ENCODE assay signal across 16 cellular contexts in genomic region chr16:90001761-90002503, GRCh38. TPM values are rescaled to one million over a fixed set of nuclear protein-coding genes. Genes with fewer than 3 reads are reported as not detected.
DNase-seq lines count a peak whose midpoint lies in the region; ATAC-seq and TF ChIP-seq lines count a peak whose summit lies in the region.
"Had no signal": no experiment of that assay in that cellular context is flagged by ENCODE, and none has a peak within 500 bp of the region (broad histone marks: within the 10 kb centered on the region; RNA-seq: fewer than 3 reads in every experiment).

No MANE protein-coding gene starts in this region.

- H3K27ac ChIP-seq in substantia nigra (ENCODE audit: low read depth, low read length, poor library complexity, severe bottlenecking) (peak overlapping the region; percentile 93), endodermal cell (ENCODE audit: low read depth, low read length) (no peak overlapping the region)
- H3K27ac ChIP-seq: C4-2B had no signal

- no peaks in the 10 kb centered on the region for H3K4me1 ChIP-seq in endodermal cell (ENCODE audit: control insufficient read depth, insufficient read depth, low read length)

- CTCF ChIA-PET in WTC11 (lab: Charles Lee) = interaction anchor here (1.0 kb wide), 1 partner anchor 80 kb away, joined by 3 read pairs; no protein-coding TSS in a partner anchor

- H3K4me1 Mint-ChIP-seq in WTC11 = peaks cover 4% of the 10 kb centered on the region; the same call in 1 of the 2 replicates
- no peaks in the 10 kb centered on the region for H3K4me1 Mint-ChIP-seq in endodermal cell

- no peak for ATAC-seq in WTC11
- ATAC-seq in GM18511 (IDR thresholded peaks at IDR 0.05; ENCODE audit: unreplicated experiment) = no peak
- no peak for ATAC-seq in GM19328 (IDR thresholded peaks at IDR 0.05; ENCODE audit: unreplicated experiment)
- ATAC-seq: K562, PC-3 had no signal

- H3K27ac Mint-ChIP-seq in WTC11 (no peak overlapping the region), endodermal cell (no peak overlapping the region)

- H3K36me3 Mint-ChIP-seq in WTC11 (peaks cover 8% of the 10 kb centered on the region), endodermal cell (ENCODE audit: low read depth) (peaks cover 12% of the 10 kb centered on the region)

- peaks cover 13% of the 10 kb centered on the region for H3K36me3 ChIP-seq in endodermal cell (ENCODE audit: control insufficient read depth, insufficient read depth, low read length)

- H3K27me3 Mint-ChIP-seq in WTC11 (ENCODE audit: low read depth) = no peaks in the 10 kb centered on the region
- H3K27me3 Mint-ChIP-seq in endodermal cell (ENCODE audit: insufficient read depth) = no peaks in the 10 kb centered on the region

- no peaks in the 10 kb centered on the region for H3K9me3 ChIP-seq in endodermal cell (ENCODE audit: control insufficient read depth, low read length)

- no peak overlapping the region for H3K4me3 ChIP-seq in endodermal cell (ENCODE audit: low read length)
- H3K4me3 ChIP-seq: K562 had no signal

- TF ChIP-seq CTCF in WTC11 (IDR thresholded peaks at IDR 0.05) (no peak), endodermal cell (conservative IDR thresholded peaks at IDR 0.05) (no peak)

- H3K9me3 Mint-ChIP-seq in WTC11 = no peaks in the 10 kb centered on the region
- H3K9me3 Mint-ChIP-seq in endodermal cell = peaks cover 1% of the 10 kb centered on the region

- no peak overlapping the region for H3K9ac ChIP-seq in endodermal cell (ENCODE audit: extremely low read depth, low read length, poor library complexity, severe bottlenecking)

- peak; percentile 51 for DNase-seq in Ammon's horn (ENCODE audit: low spot score)
- DNase-seq in WTC11 (ENCODE audit: low spot score) = no peak
- peak; percentile 11 to 13 for DNase-seq in hippocampal formation (lab: John Stamatoyannopoulos, UW)
- DNase-seq in substantia nigra (lab: John Stamatoyannopoulos, UW) = peak in 28 of 49 donors; percentile 8 to 64 (median 40)
- no peak for DNase-seq in endodermal cell
- DNase-seq: COR-L47, GF-D8, NCI-H1417 treated with DMSO at 0.1 percent for 48 hours, NCI-H2029, NCI-H2171 treated with DMSO at 0.1 percent for 48 hours, NCI-H446 treated with DMSO at 0.1 percent for 48 hours, PC-3 had no signal

- WGBS in endodermal cell (ENCODE audit: insufficient coverage in 1 of 2, insufficient read length in 1 of 2), 2 experiments = 91 to 95% methylated on average over 10 to 20 of the region's 20 CpGs

- H3K4me3 Mint-ChIP-seq in WTC11 = no peak overlapping the region
- H3K4me3 Mint-ChIP-seq in endodermal cell = no peak overlapping the region

- H3K27me3 ChIP-seq in endodermal cell (ENCODE audit: control insufficient read depth, insufficient read depth, low read length, poor library complexity, severe bottlenecking) = no peaks in the 10 kb centered on the region

- POLR2A ChIA-PET in WTC11 (lab: Charles Lee) = no interaction called here

TF ChIP-seq in WTC11, 78 proteins besides CTCF, POLR2A, EP300 and RAD21:
- TF ChIP-seq CREB1 (CRISPR knock-in tag; IDR thresholded peaks at IDR 0.05) = no peak
- no peak for TF ChIP-seq PRDM15 (CRISPR knock-in tag; IDR thresholded peaks at IDR 0.05)
- 0 out of 2 replicates have a peak, but pooled peaks have one; percentile 17 for TF ChIP-seq IRF1 (CRISPR knock-in tag; IDR thresholded peaks at IDR 0.05)
TF ChIP-seq in WTC11: peak in this region for 1.

RNA-seq across cellular contexts. Expression of gene DBNDD1, which starts 17.3 kb away (rescaled TPM):
- total RNA-seq in WTC11 (2021) = 74.8 to 77.0 TPM (median 75.0 TPM) in 3 replicates
- total RNA-seq in endodermal cell = 10 to 100 TPM; 31.5 to 32.5 TPM
- polyA plus RNA-seq in endodermal cell (2013, experiment 1 of 2) = 29.9 TPM
- 27.8 TPM for polyA plus RNA-seq in endodermal cell (2013, experiment 2 of 2)

RNA-seq across cellular contexts. Expression of gene DEF8, which starts 53.4 kb away (rescaled TPM):
- 64.5 to 64.7 TPM (median 64.6 TPM) in 3 replicates for total RNA-seq in WTC11 (2021)
- total RNA-seq in endodermal cell = 10 to 100 TPM; 74.9 to 81.2 TPM
- 53.8 TPM for polyA plus RNA-seq in endodermal cell (2013, experiment 1 of 2)
- 53.3 TPM for polyA plus RNA-seq in endodermal cell (2013, experiment 2 of 2)

Comparison
In these comparisons a context has a peak if more than half of its experiments do, and no peak if none do; other contexts are left out.
1. DNase-seq: peak in Ammon's horn (single experiment), hippocampal formation (2 of 2) and substantia nigra (28 of 49); none in WTC11 (single experiment) and endodermal cell (single experiment).